In genomic region chr7:92475261-92475770, GRCh38 we compare ENCODE assay signal across 6 cellular contexts. TPM values are rescaled to one million over a fixed set of nuclear protein-coding genes. Genes with fewer than 3 reads are reported as not detected.
"Had no signal": no experiment of that assay in that cellular context is flagged by ENCODE, and none has a peak within 500 bp of the region (broad histone marks: within the 10 kb centered on the region; RNA-seq: fewer than 3 reads in every experiment).

No MANE protein-coding gene starts in this region.

RNA-seq across cellular contexts. Expression of gene ERVW-1, which starts 2.4 kb away (rescaled TPM):
- total RNA-seq: GM23248, H1, H4, H9, HFFc6 had no signal
- polyA plus RNA-seq: GM23248, GM23338 had no signal
